Comparison of ENCODE assay signal across 24 cellular contexts in genomic region chr12:43333650-43334043, GRCh38.
"Had no signal": no experiment of that assay in that cellular context is flagged by ENCODE, and none has a peak within 500 bp of the region (broad histone marks: within the 10 kb centered on the region; RNA-seq: fewer than 3 reads in every experiment).

No MANE protein-coding gene starts in this region.

- DNase-seq: activated CD4-positive, alpha-beta memory T cell treated with anti-CD3 and anti-CD28 coated beads for 36 hours; activated CD4-positive, alpha-beta T cell treated with anti-CD3 and anti-CD28 coated beads, Interleukin-2, amount 10 ng/mL, durations not matched to agents 7 days and 5 days; activated CD4-positive, CD25-positive, alpha-beta regulatory T cell; activated CD8-positive, alpha-beta memory T cell treated with anti-CD3 and anti-CD28 coated beads for 24 hours; activated effector memory CD4-positive, alpha-beta T cell treated with anti-CD3 and anti-CD28 coated beads, Interleukin-2, amount 50 U/mL, for 16 hours; activated naive CD4-positive, alpha-beta T cell treated with Interleukin-2 at 50 U/mL for 16 hours; activated naive CD8-positive, alpha-beta T cell treated with anti-CD3 and anti-CD28 coated beads, Interleukin-2, amount 50 U/mL, for 24 hours; activated T-cell treated with anti-CD3 and anti-CD28 coated beads, Interleukin-2, amount 50 U/mL, for 4 hours; Karpas-422; MM.1S; NCI-H1105; NCI-H1930; NCI-H2171; NCI-H2227 treated with DMSO at 0.1 percent for 48 hours; NCI-H446 treated with DMSO at 0.1 percent for 48 hours; NCI-H524 treated with DMSO at 0.1 percent for 48 hours; SHP77; T-cell; T-helper 2 cell; T1000 had no signal

- H3K9me3 ChIP-seq: ascending aorta, SJSA1 had no signal

- H3K36me3 ChIP-seq: ascending aorta, SJSA1 had no signal

- H3K27me3 ChIP-seq: ascending aorta, SJSA1 had no signal

- ATAC-seq: activated naive CD4-positive, alpha-beta T cell treated with anti-CD3 and anti-CD28 coated beads, Interleukin-2, amount 50 U/mL, for 72 hours; activated naive CD8-positive, alpha-beta T cell treated with anti-CD3 and anti-CD28 coated beads, Interleukin-2, amount 50 U/mL, for 24 hours; activated T-cell treated with anti-CD3 and anti-CD28 coated beads, Interleukin-2, amount 50 U/mL, for 4 hours; K562; T-cell had no signal

- H3K27ac ChIP-seq: ascending aorta, SJSA1 had no signal

- H3K4me3 ChIP-seq: ascending aorta, K562, SJSA1 had no signal
